Comparison of ENCODE assay signal across 8 cellular contexts in genomic region chr7:140924821-140925421, GRCh38. TPM values are rescaled to one million over a fixed set of nuclear protein-coding genes. Genes with fewer than 3 reads are reported as not detected.
A peak's percentile ranks its signal among the peaks of the same experiment; 100 is the strongest.
DNase-seq lines count a peak whose midpoint lies in the region; ATAC-seq, FAIRE-seq and TF ChIP-seq lines count a peak whose summit lies in the region.

BRAF (minus strand) TSS chr7:140924929; CDS start chr7:140924703, 226 bp downstream.

- CTCF ChIA-PET in HepG2 (lab: Yijun Ruan, JAX; ENCODE audit: low intra/inter-chr PET ratio, low total read pairs) = no interaction called here

- no peaks in the 10 kb centered on the region for H3K36me3 ChIP-seq in HepG2 (replicated peaks in 1 of 2; ENCODE audit: control insufficient read depth in 1 of 2, insufficient read depth in 2 of 2, low read length in 2 of 2)

- H3K9me3 ChIP-seq in HepG2 (ENCODE audit: low read length) = no peaks in the 10 kb centered on the region

- TF ChIP-seq RAD21 in HepG2 (CRISPR knock-in tag; IDR thresholded peaks at IDR 0.05) = peak; percentile 24; the same call in 1 of the 2 replicates

- intact Hi-C loops in HepG2 (cut with micrococcal nuclease; ENCODE audit: unreplicated experiment) = loop anchor here (1.0 to 5.0 kb wide), 4 partner anchors 43 to 114 kb away; partner anchors contain the start of gene MRPS33

- TF ChIP-seq EP300 in HepG2 (IDR thresholded peaks at IDR 0.05; ENCODE audit: low read depth in 2 of 2, low read length in 2 of 2) (no peak), HepG2 (CRISPR knock-in tag; IDR thresholded peaks at IDR 0.05; ENCODE audit: borderline replicate concordance) (0 out of 2 replicates have a peak, but pooled peaks have one; percentile 23)

- WGBS in HepG2 (ENCODE audit: low lambda C conversion rate) = 4% methylated on average over 23 of the region's 56 CpGs

- in situ Hi-C loops in HepG2 (cut with HindIII; ENCODE audit: extremely low pct_ligation_motif_present, low pct_unique_long_range_greater_than_20kb) = no loop called here

- H3K4me1 ChIP-seq in HepG2 (ENCODE audit: insufficient read depth, low read length) = peaks cover 45% of the 10 kb centered on the region

- peak within 1 kb of the TSS; percentile 97 for H3K27ac ChIP-seq in HepG2 (ENCODE audit: extremely low read length, insufficient read depth, low read length)

- H2AFZ ChIP-seq in HepG2 (ENCODE audit: low read length) = peak within 1 kb of the TSS; percentile 99

- no peak for TF ChIP-seq CTCF in HepG2 (CRISPR knock-in tag; IDR thresholded peaks at IDR 0.05)

- TF ChIP-seq POLR2A in HepG2 (IDR thresholded peaks at IDR 0.05; ENCODE audit: insufficient read depth in 1 of 2, low read depth in 2 of 2, low read length in 2 of 2) = peak in 1 of 2 experiments; percentile 47; a peak in 2 of 4 replicates

- peak within 1 kb of the TSS; percentile 97 for H3K4me2 ChIP-seq in HepG2 (ENCODE audit: low read depth, low read length)

- DNase-seq in C1 segment of cervical spinal cord (lab: John Stamatoyannopoulos, UW) (peak; percentile 62 to 89 (median 80)), NCI-H748 treated with DMSO at 0.1 percent for 48 hours (lab: John Stamatoyannopoulos, UW) (peak; percentile 76), dermis blood vessel endothelial cell (peak; percentile 94), HepG2 (ENCODE audit: low spot score) (peak; percentile 23)
- peak; percentile 95 for DNase-seq in activated CD4-positive, alpha-beta T cell treated with anti-CD3 and anti-CD28 coated beads, Interleukin-2, amount 50 U/mL, for 48 hours
- peak; percentile 95 to 98 for DNase-seq in stimulated activated CD4-positive, alpha-beta T cell treated with anti-CD3 and anti-CD28 coated beads, Interleukin-2, amount 100 ng/mL, for 48 hours

- peak within 1 kb of the TSS; percentile 84 to 92 (median 90) for H3K4me3 ChIP-seq in HepG2 (replicated peaks in 1 of 3; ENCODE audit: insufficient read depth in 1 of 3, low read depth in 2 of 3, low read length in 3 of 3)

- no peak for FAIRE-seq in HepG2 (lab: Jason Lieb, UNC)

- POLR2A ChIA-PET in HepG2 (lab: Yijun Ruan, JAX) = interaction anchor here (0.7 to 2.4 kb wide), 7 partner anchors 12 to 181 kb away, joined by 3 to 22 read pairs (median 7); no protein-coding TSS in a partner anchor

- H3K9ac ChIP-seq in HepG2 (ENCODE audit: insufficient read depth, low read depth, low read length) = peak within 1 kb of the TSS; percentile 92

- no TSS peak for BruUV-seq in HepG2 (replicated peaks; lab: Mats Ljungman, UMichigan)

- H4K20me1 ChIP-seq in HepG2 (ENCODE audit: insufficient read depth, low read length) = 0 out of 2 replicates have a peak, but pooled peaks cover 7% of the 10 kb centered on the region

- peak; percentile 51 for ATAC-seq in GM19395 (IDR thresholded peaks at IDR 0.05; ENCODE audit: unreplicated experiment)
- peak; percentile 28 for ATAC-seq in HG03558 (IDR thresholded peaks at IDR 0.05; ENCODE audit: extremely low read depth, unreplicated experiment)
- ATAC-seq in HepG2 = peak; percentile 9; the same call in 1 of the 3 replicates

- peaks cover 41% of the 10 kb centered on the region for H3K79me2 ChIP-seq in HepG2 (ENCODE audit: insufficient read depth, low read length)

- no peaks in the 10 kb centered on the region; a peak in 1 of 5 replicates for H3K27me3 ChIP-seq in HepG2 (ENCODE audit: control insufficient read depth in 1 of 2, insufficient read depth in 2 of 2, low read length in 2 of 2)

TF ChIP-seq in HepG2, 621 proteins besides CTCF, POLR2A, EP300 and RAD21 (continues in another document):
- TF ChIP-seq KAT7 (CRISPR knock-in tag; IDR thresholded peaks at IDR 0.05; ENCODE audit: borderline replicate concordance) = peak; percentile 33; the same call in 1 of the 2 replicates
- no peak for TF ChIP-seq ZNF839 (CRISPR knock-in tag; IDR thresholded peaks at IDR 0.05; ENCODE audit: borderline replicate concordance)
- no peak for TF ChIP-seq RBFOX2 (IDR thresholded peaks at IDR 0.05; ENCODE audit: low read depth, low read length)
- TF ChIP-seq POLR2AphosphoS5 (IDR thresholded peaks at IDR 0.05; ENCODE audit: low read depth, low read length) = 0 out of 2 replicates have a peak, but pooled peaks have one; percentile 36
- TF ChIP-seq ZNF318 (CRISPR knock-in tag; IDR thresholded peaks at IDR 0.05) = no peak
- no peak for TF ChIP-seq CREBL2 (CRISPR knock-in tag; IDR thresholded peaks at IDR 0.05; ENCODE audit: borderline replicate concordance)

RNA-seq across cellular contexts. Expression of gene BRAF, which starts in this region (rescaled TPM):
- 23.8 and 25.0 TPM in 2 replicates for total RNA-seq in dermis blood vessel endothelial cell
- 13.4 and 14.0 TPM in 2 replicates for total RNA-seq in HepG2 (2016; rRNA removed; fragmentation: Illumina TruSeq; extraction: Trizol)
- 22.5 and 25.2 TPM in 2 replicates for total RNA-seq in HepG2 (2016; cell fraction: cytosol; rRNA removed; fragmentation: Illumina TruSeq; extraction: Trizol; ENCODE audit: low read depth)
- total RNA-seq in HepG2 (2016; cell fraction: insoluble cytoplasmic fraction; rRNA removed; fragmentation: Illumina TruSeq; extraction: Trizol) = 12.1 and 13.9 TPM in 2 replicates
- 14.4 and 19.6 TPM in 2 replicates for total RNA-seq in HepG2 (2016; cell fraction: membrane; rRNA removed; fragmentation: Illumina TruSeq; extraction: Trizol)
- total RNA-seq in HepG2 (2016; cell fraction: nucleus; rRNA removed; fragmentation: Illumina TruSeq; extraction: Trizol) = 33.7 and 34.1 TPM in 2 replicates
- polyA plus RNA-seq in HepG2 (2011; rRNA removed) = 10.1 and 12.5 TPM in 2 replicates
- polyA plus RNA-seq in HepG2 (2011; cell fraction: cytosol; rRNA removed) = 5.2 and 8.2 TPM in 2 replicates
- 11.9 and 15.4 TPM in 2 replicates for polyA plus RNA-seq in HepG2 (2011; cell fraction: nucleus; rRNA removed)
- polyA plus RNA-seq in HepG2 (2012) = 7.5 and 9.3 TPM in 2 replicates
- polyA plus RNA-seq in HepG2 (2016; cell fraction: cytosol; fragmentation: Illumina TruSeq; extraction: Trizol; ENCODE audit: low read depth) = 2.9 and 3.9 TPM in 2 replicates
- 7.0 and 8.0 TPM in 2 replicates for polyA plus RNA-seq in HepG2 (2016; cell fraction: insoluble cytoplasmic fraction; fragmentation: Illumina TruSeq; extraction: Trizol; ENCODE audit: low read depth)
- 4.3 and 6.0 TPM in 2 replicates for polyA plus RNA-seq in HepG2 (2016; cell fraction: membrane; fragmentation: Illumina TruSeq; extraction: Trizol; ENCODE audit: low read depth)
- 12.8 and 14.4 TPM in 2 replicates for polyA plus RNA-seq in HepG2 (2016; cell fraction: nucleus; fragmentation: Illumina TruSeq; extraction: Trizol; ENCODE audit: insufficient read depth, low read depth)
- polyA minus RNA-seq in HepG2 (2011; rRNA and poly(A)+ RNA removed; ENCODE audit: low replicate concordance) = 23.3 and 34.0 TPM in 2 replicates
- polyA minus RNA-seq in HepG2 (2011; cell fraction: cytosol; rRNA and poly(A)+ RNA removed) = 20.0 and 26.5 TPM in 2 replicates
- polyA minus RNA-seq in HepG2 (2011; cell fraction: nucleus; rRNA and poly(A)+ RNA removed) = 109 and 113 TPM in 2 replicates

Comparison
In these comparisons a context has a peak if more than half of its experiments do, and no peak if none do; other contexts are left out.
1. Peak in every context shown above with its lines: DNase-seq, ATAC-seq, H3K4me3 ChIP-seq and H3K27ac ChIP-seq.
2. DNase-seq: peak in every context shown above with its lines; median percentile 96 in stimulated activated CD4-positive, alpha-beta T cell treated with anti-CD3 and anti-CD28 coated beads, Interleukin-2, amount 100 ng/mL, for 48 hours; 95 in activated CD4-positive, alpha-beta T cell treated with anti-CD3 and anti-CD28 coated beads, Interleukin-2, amount 50 U/mL, for 48 hours; 94 in dermis blood vessel endothelial cell; 80 in C1 segment of cervical spinal cord; 76 in NCI-H748 treated with DMSO at 0.1 percent for 48 hours; 23 in HepG2.